In the genomic region with DNA sequence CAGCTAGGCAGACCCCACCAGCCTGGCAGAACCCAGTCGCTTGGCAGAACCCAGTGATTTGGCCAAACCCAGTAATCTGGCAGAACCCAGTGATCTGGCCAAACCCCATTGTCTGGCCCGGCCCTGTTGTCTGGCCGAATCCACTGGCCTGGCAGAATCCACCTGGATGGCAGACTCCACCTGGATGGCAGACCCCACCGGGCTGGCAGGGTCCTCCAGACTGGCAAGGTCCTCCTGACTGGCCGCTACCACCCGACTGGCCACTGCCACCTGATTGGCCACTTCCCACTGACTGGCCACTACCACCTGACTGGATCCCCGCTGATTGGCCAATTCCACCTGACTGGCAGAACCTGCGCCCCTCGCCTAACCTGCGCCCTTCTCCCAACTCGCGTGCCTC, we compare ENCODE assay signal across 28 cellular contexts. TPM values are rescaled to one million over a fixed set of nuclear protein-coding genes. Genes with fewer than 3 reads are reported as not detected.
A peak's percentile ranks its signal among the peaks of the same experiment; 100 is the strongest.
DNase-seq lines count a peak whose midpoint lies in the region; ATAC-seq, FAIRE-seq and TF ChIP-seq lines count a peak whose summit lies in the region.
"Had no signal": no experiment of that assay in that cellular context is flagged by ENCODE, and none has a peak within 500 bp of the region (broad histone marks: within the 10 kb centered on the region; RNA-seq: fewer than 3 reads in every experiment).

No MANE protein-coding gene starts in this region.

- H3K9ac ChIP-seq in smooth muscle cell (ENCODE audit: low read depth) = no peak overlapping the region

- peak overlapping the region; percentile 31 for H3K27ac Mint-ChIP-seq in activated CD4-positive, alpha-beta T cell treated with anti-CD3 and anti-CD28 coated beads, Interleukin-2, amount 10 ng/mL, durations not matched to agents 7 days and 5 days
- H3K27ac Mint-ChIP-seq in mesothelial cell of epicardium = no peak overlapping the region
- H3K27ac Mint-ChIP-seq: activated naive CD8-positive, alpha-beta T cell treated with anti-CD3 and anti-CD28 coated beads for 36 hours; T-helper 1 cell treated with Interleukin-12 subunit alpha and Interleukin-12 subunit beta and Interleukin-4 antibody, amounts not matched to agents 30 μg/mL and 1 μg/mL, for 36 hours had no signal

- peaks cover 5% of the 10 kb centered on the region for H3K4me1 ChIP-seq in smooth muscle cell (ENCODE audit: low read depth)
- H3K4me1 ChIP-seq: lower lobe of right lung, psoas muscle had no signal

- POLR2A ChIA-PET in activated CD4-positive, alpha-beta T cell treated with anti-CD3 and anti-CD28 coated beads, Interleukin-2, amount 10 ng/mL, durations not matched to agents 7 days and 5 days (lab: Charles Lee) = no interaction called here

- 89% methylated on average over 12 of the region's 12 CpGs for whole genome bisulfite sequencing in smooth muscle cell (ENCODE audit: low lambda C conversion rate)

- H3K4me3 ChIP-seq in brain microvascular endothelial cell (ENCODE audit: low read depth, low read length) = peak overlapping the region; percentile 79
- peak overlapping the region; percentile 78 for H3K4me3 ChIP-seq in smooth muscle cell
- H3K4me3 ChIP-seq: ascending aorta, K562, lower lobe of right lung, psoas muscle, SJSA1, tibial nerve had no signal

- H3K9me3 ChIP-seq in smooth muscle cell (replicated peaks; ENCODE audit: low read depth) = no peaks in the 10 kb centered on the region
- H3K9me3 ChIP-seq: ascending aorta, lower lobe of right lung, psoas muscle, SJSA1, tibial nerve had no signal

- peaks cover 25% of the 10 kb centered on the region for H3K4me1 Mint-ChIP-seq in activated CD4-positive, alpha-beta T cell treated with anti-CD3 and anti-CD28 coated beads, Interleukin-2, amount 10 ng/mL, durations not matched to agents 7 days and 5 days
- peaks cover 41% of the 10 kb centered on the region for H3K4me1 Mint-ChIP-seq in mesothelial cell of epicardium

- TF ChIP-seq POLR2A in GM12892 (IDR thresholded peaks at IDR 0.05; ENCODE audit: low read depth, low read length) = no peak

- no peaks in the 10 kb centered on the region for H3K27me3 Mint-ChIP-seq in activated CD4-positive, alpha-beta T cell treated with anti-CD3 and anti-CD28 coated beads, Interleukin-2, amount 10 ng/mL, durations not matched to agents 7 days and 5 days
- H3K27me3 Mint-ChIP-seq in mesothelial cell of epicardium (ENCODE audit: low read depth) = no peaks in the 10 kb centered on the region
- H3K27me3 Mint-ChIP-seq: activated naive CD8-positive, alpha-beta T cell treated with anti-CD3 and anti-CD28 coated beads for 36 hours had no signal

- H3K4me3 Mint-ChIP-seq in activated CD4-positive, alpha-beta T cell treated with anti-CD3 and anti-CD28 coated beads, Interleukin-2, amount 10 ng/mL, durations not matched to agents 7 days and 5 days = no peak overlapping the region
- peak overlapping the region; percentile 55 for H3K4me3 Mint-ChIP-seq in mesothelial cell of epicardium
- H3K4me3 Mint-ChIP-seq: activated naive CD8-positive, alpha-beta T cell treated with anti-CD3 and anti-CD28 coated beads for 36 hours; T-helper 1 cell treated with Interleukin-12 subunit alpha and Interleukin-12 subunit beta and Interleukin-4 antibody, amounts not matched to agents 30 μg/mL and 1 μg/mL, for 36 hours had no signal

- in situ Hi-C loops in brain microvascular endothelial cell (cut with HindIII; ENCODE audit: low pct_ligation_motif_present, low sequenced_read_pairs) = no loop called here

- H3K9me3 Mint-ChIP-seq in activated CD4-positive, alpha-beta T cell treated with anti-CD3 and anti-CD28 coated beads, Interleukin-2, amount 10 ng/mL, durations not matched to agents 7 days and 5 days = no peaks in the 10 kb centered on the region
- peaks cover 25% of the 10 kb centered on the region for H3K9me3 Mint-ChIP-seq in mesothelial cell of epicardium
- H3K9me3 Mint-ChIP-seq: activated naive CD8-positive, alpha-beta T cell treated with anti-CD3 and anti-CD28 coated beads for 36 hours; T-helper 1 cell treated with Interleukin-12 subunit alpha and Interleukin-12 subunit beta and Interleukin-4 antibody, amounts not matched to agents 30 μg/mL and 1 μg/mL, for 36 hours had no signal

- no peak for ATAC-seq in omental fat pad (ENCODE audit: low FRiP score)
- ATAC-seq: K562, lower lobe of right lung, psoas muscle had no signal

- no peak for DNase-seq in activated CD4-positive, alpha-beta T cell treated with anti-CD3 and anti-CD28 coated beads, Interleukin-2, amount 10 ng/mL, durations not matched to agents 7 days and 5 days
- no peak for DNase-seq in activated CD4-positive, alpha-beta T cell treated with anti-CD3 and anti-CD28 coated beads for 1 hour
- no peak for DNase-seq in brain microvascular endothelial cell
- no peak for DNase-seq in mesothelial cell of epicardium (ENCODE audit: low spot score in 2 of 2, unreplicated experiment in 2 of 2)
- DNase-seq in smooth muscle cell (lab: John Stamatoyannopoulos, UW; ENCODE audit: unreplicated experiment) = no peak
- no peak for DNase-seq in activated CD8-positive, alpha-beta memory T cell treated with anti-CD3 and anti-CD28 coated beads for 24 hours
- no peak for DNase-seq in GM12892 (ENCODE audit: insufficient read length)
- DNase-seq in omental fat pad (ENCODE audit: low spot score) = no peak
- DNase-seq: activated CD4-positive, CD25-positive, alpha-beta regulatory T cell treated with anti-CD3 and anti-CD28 coated beads, Interleukin-2, amount 50 U/mL, for 72 hours; activated effector memory CD4-positive, alpha-beta T cell treated with Interleukin-2 at 50 U/mL for 16 hours; activated naive CD8-positive, alpha-beta T cell treated with anti-CD3 and anti-CD28 coated beads for 36 hours; DMS79; foreskin melanocyte; GF-D8; lower lobe of right lung; MM.1S; NCI-H2029; NCI-H774; psoas muscle; stimulated activated CD4-positive, alpha-beta T cell treated with anti-CD3 and anti-CD28 coated beads, Interleukin-1b, Interleukin-23, amount 100 ng/mL, for 48 hours had no signal

- no peak overlapping the region for H3K27ac ChIP-seq in brain microvascular endothelial cell
- no peak overlapping the region for H3K27ac ChIP-seq in smooth muscle cell (ENCODE audit: low read depth)
- H3K27ac ChIP-seq: ascending aorta, epithelial cell of prostate, lower lobe of right lung, psoas muscle, SJSA1, tibial nerve had no signal

- no peak for FAIRE-seq in GM12892 (lab: Jason Lieb, UNC)
- FAIRE-seq: H54, K562, TTC549 had no signal

- no peak for TF ChIP-seq CTCF in brain microvascular endothelial cell (IDR thresholded peaks at IDR 0.05; ENCODE audit: low read depth, low read length, missing control alignments)
- TF ChIP-seq CTCF in mesothelial cell of epicardium (IDR thresholded peaks at IDR 0.05; ENCODE audit: unreplicated experiment) = no peak
- no peak for TF ChIP-seq CTCF in smooth muscle cell (IDR thresholded peaks at IDR 0.05; ENCODE audit: borderline replicate concordance, insufficient read depth, poor library complexity, severe bottlenecking)
- TF ChIP-seq CTCF in omental fat pad (IDR thresholded peaks at IDR 0.05) = no peak

- peaks cover 78% of the 10 kb centered on the region for H4K20me1 ChIP-seq in smooth muscle cell (ENCODE audit: low read depth)

- CTCF ChIA-PET in activated CD4-positive, alpha-beta T cell treated with anti-CD3 and anti-CD28 coated beads, Interleukin-2, amount 10 ng/mL, durations not matched to agents 7 days and 5 days (lab: Charles Lee) = no interaction called here

- peak overlapping the region; percentile 90 for H3K4me2 ChIP-seq in smooth muscle cell

- H3F3A ChIP-seq in smooth muscle cell (ENCODE audit: low read depth) = peaks cover 10% of the 10 kb centered on the region

- H2AFZ ChIP-seq in smooth muscle cell (ENCODE audit: low read depth) = no peak overlapping the region

- H3K27me3 ChIP-seq in brain microvascular endothelial cell (replicated peaks) (no peaks in the 10 kb centered on the region), smooth muscle cell (ENCODE audit: low read depth) (no peaks in the 10 kb centered on the region)
- H3K27me3 ChIP-seq: ascending aorta, SJSA1, tibial nerve had no signal

- peaks cover 14% of the 10 kb centered on the region for H3K36me3 Mint-ChIP-seq in activated CD4-positive, alpha-beta T cell treated with anti-CD3 and anti-CD28 coated beads, Interleukin-2, amount 10 ng/mL, durations not matched to agents 7 days and 5 days (ENCODE audit: low read depth)
- peaks cover 30% of the 10 kb centered on the region for H3K36me3 Mint-ChIP-seq in mesothelial cell of epicardium

- H3K36me3 ChIP-seq in brain microvascular endothelial cell (replicated peaks) = peaks cover 40% of the 10 kb centered on the region
- no peaks in the 10 kb centered on the region for H3K36me3 ChIP-seq in smooth muscle cell (ENCODE audit: low read depth)

- peaks cover 37% of the 10 kb centered on the region for H3K79me2 ChIP-seq in smooth muscle cell (ENCODE audit: low read depth)

RNA-seq across cellular contexts. Expression of a gene that starts 3.2 kb away (rescaled TPM):
- total RNA-seq in activated CD4-positive, alpha-beta T cell treated with anti-CD3 and anti-CD28 coated beads, Interleukin-2, amount 10 ng/mL, durations not matched to agents 7 days and 5 days = 10 to 100 TPM; 35.0 to 41.7 TPM
- total RNA-seq in mesothelial cell of epicardium = 354 to 374 TPM (median 363 TPM) in 3 replicates
- 409 and 422 TPM in 2 replicates for total RNA-seq in smooth muscle cell
- 506 and 614 TPM in 2 replicates for polyA plus RNA-seq in smooth muscle cell
- polyA plus RNA-seq in GM12892 (2012; ENCODE audit: missing spikeins) = 66.2 TPM
- total RNA-seq in omental fat pad = 10 to 100 TPM; 27.1 to 57.7 (median 33.1) TPM
